In the genomic region with DNA sequence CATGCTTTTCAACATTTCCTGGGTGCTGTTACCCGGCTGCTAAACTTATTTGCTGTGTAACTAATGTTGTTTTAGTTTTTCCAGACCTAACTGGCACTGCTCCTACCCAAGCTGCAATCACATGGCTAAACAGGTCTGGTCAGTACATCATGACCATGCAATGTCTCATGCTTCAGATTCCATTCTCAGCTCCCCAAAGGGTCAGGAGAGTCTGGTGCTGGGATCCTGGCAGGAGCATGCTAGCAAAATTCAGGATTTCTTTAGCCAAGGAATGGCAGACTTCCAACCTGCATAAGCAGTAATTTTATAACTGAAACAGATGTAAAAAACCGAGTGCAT, we compare ENCODE assay signal across 9 cellular contexts. TPM values are rescaled to one million over a fixed set of nuclear protein-coding genes. Genes with fewer than 3 reads are reported as not detected.
A peak's percentile ranks its signal among the peaks of the same experiment; 100 is the strongest.
DNase-seq lines count a peak whose midpoint lies in the region; ATAC-seq, FAIRE-seq and TF ChIP-seq lines count a peak whose summit lies in the region.
"Had no signal": no experiment of that assay in that cellular context is flagged by ENCODE, and none has a peak within 500 bp of the region (broad histone marks: within the 10 kb centered on the region; RNA-seq: fewer than 3 reads in every experiment).

No MANE protein-coding gene starts in this region.

- H3K4me3 Mint-ChIP-seq in stimulated activated naive B cell treated with anti-CD40 and anti-IgM and Interleukin-4, amounts not matched to agents 10 μg/mL and 1 μg/mL and 100 μg/mL, for 72 hours = no peak overlapping the region
- H3K4me3 Mint-ChIP-seq: central memory CD8-positive, alpha-beta T cell had no signal

- no peaks in the 10 kb centered on the region for H4K20me1 ChIP-seq in Loucy (ENCODE audit: insufficient read depth, low read length, poor library complexity, severe bottlenecking)

- no peaks in the 10 kb centered on the region for H3K79me2 ChIP-seq in Loucy (ENCODE audit: insufficient read depth, low read length)

- H3K9ac ChIP-seq in Loucy (ENCODE audit: low read depth, low read length, poor library complexity, severe bottlenecking) = peak overlapping the region; percentile 20
- H3K9ac ChIP-seq in mucosa of rectum (ENCODE audit: low read depth in 1 of 2, low read length in 2 of 2) = peak overlapping the region; percentile 33 to 42

- peak overlapping the region; percentile 84 for H2AFZ ChIP-seq in Loucy (ENCODE audit: low read length)

- no peak overlapping the region for H3K27ac Mint-ChIP-seq in stimulated activated naive B cell treated with anti-CD40 and anti-IgM and Interleukin-4, amounts not matched to agents 10 μg/mL and 1 μg/mL and 100 μg/mL, for 72 hours

- ATAC-seq in A549 (peak in 1 of 2 experiments; percentile 32; a peak in 1 of 6 replicates), esophagus mucosa (peak; percentile 59), GM21576 (IDR thresholded peaks at IDR 0.05; ENCODE audit: unreplicated experiment) (no peak), GM21786 (IDR thresholded peaks at IDR 0.05; ENCODE audit: unreplicated experiment) (no peak)
- no peak for ATAC-seq in stimulated activated naive B cell treated with anti-CD40 and anti-IgM and Interleukin-4, amounts not matched to agents 10 μg/mL and 1 μg/mL and 100 μg/mL, for 72 hours (replicated peaks)

- no peak for TF ChIP-seq CTCF in A549 (IDR thresholded peaks at IDR 0.05)
- no peak for TF ChIP-seq CTCF in Loucy (conservative IDR thresholded peaks at IDR 0.05; ENCODE audit: low read length)

- peak overlapping the region in 1 of 2 experiments; percentile 53; a peak in 1 of 6 replicates for H3K27ac ChIP-seq in A549
- H3K27ac ChIP-seq in mucosa of rectum (ENCODE audit: low read depth in 2 of 2, low read length in 2 of 2) = peak overlapping the region; percentile 49 to 65

- POLR2A ChIA-PET in A549 (lab: Yijun Ruan, JAX) = no interaction called here

- H3K27me3 Mint-ChIP-seq in stimulated activated naive B cell treated with anti-CD40 and anti-IgM and Interleukin-4, amounts not matched to agents 10 μg/mL and 1 μg/mL and 100 μg/mL, for 72 hours = no peaks in the 10 kb centered on the region
- H3K27me3 Mint-ChIP-seq: central memory CD8-positive, alpha-beta T cell had no signal

- H3K36me3 ChIP-seq in Loucy (ENCODE audit: insufficient read depth, low read length) (no peaks in the 10 kb centered on the region), mucosa of rectum (ENCODE audit: control insufficient read depth in 2 of 2, insufficient read depth in 2 of 2, low read length in 2 of 2) (no peaks in the 10 kb centered on the region)

- CTCF ChIA-PET in A549 (lab: Yijun Ruan, JAX) = interaction anchor here (0.6 to 2.3 kb wide), 7 partner anchors 11 to 1292 kb away, joined by 3 to 12 read pairs (median 3); no protein-coding TSS in a partner anchor

- H3K9me3 ChIP-seq in A549 (no peaks in the 10 kb centered on the region), Loucy (ENCODE audit: insufficient read depth, low read depth, low read length) (no peaks in the 10 kb centered on the region), mucosa of rectum (ENCODE audit: control insufficient read depth in 2 of 2, low read length in 2 of 2) (no peaks in the 10 kb centered on the region)

- TF ChIP-seq POLR2A in A549 (IDR thresholded peaks at IDR 0.05; ENCODE audit: low read length) = no peak

- H3K4me1 ChIP-seq in A549 (peaks cover 5% of the 10 kb centered on the region; the same call in 2 of the 3 replicates), Loucy (ENCODE audit: insufficient read depth, low read length, poor library complexity, severe bottlenecking) (peaks cover 9% of the 10 kb centered on the region), mucosa of rectum (ENCODE audit: control insufficient read depth in 2 of 2, insufficient read depth in 2 of 2, low read length in 2 of 2) (peaks cover 13 to 27% of the 10 kb centered on the region in 2 donors)

- H3K36me3 Mint-ChIP-seq in stimulated activated naive B cell treated with anti-CD40 and anti-IgM and Interleukin-4, amounts not matched to agents 10 μg/mL and 1 μg/mL and 100 μg/mL, for 72 hours = peaks cover 10 to 31% of the 10 kb centered on the region in 2 donors

- peaks cover 34 to 48% of the 10 kb centered on the region in 2 donors for H3K4me1 Mint-ChIP-seq in stimulated activated naive B cell treated with anti-CD40 and anti-IgM and Interleukin-4, amounts not matched to agents 10 μg/mL and 1 μg/mL and 100 μg/mL, for 72 hours

- no peak for DNase-seq in A549 (ENCODE audit: low read depth in 1 of 2, low spot score in 1 of 2)
- DNase-seq in stimulated activated naive B cell treated with anti-CD40 and anti-IgM and Interleukin-4, amounts not matched to agents 10 μg/mL and 1 μg/mL and 100 μg/mL, for 72 hours = no peak
- no peak for DNase-seq in T-helper 2 cell

- TF ChIP-seq EP300 in A549 (IDR thresholded peaks at IDR 0.05) = no peak

- no peaks in the 10 kb centered on the region for H3K9me3 Mint-ChIP-seq in stimulated activated naive B cell treated with anti-CD40 and anti-IgM and Interleukin-4, amounts not matched to agents 10 μg/mL and 1 μg/mL and 100 μg/mL, for 72 hours
- H3K9me3 Mint-ChIP-seq: central memory CD8-positive, alpha-beta T cell had no signal

- H3F3A ChIP-seq in Loucy (ENCODE audit: low read depth) = no peaks in the 10 kb centered on the region

- H3K4me2 ChIP-seq in A549 (peak overlapping the region; percentile 32; the same call in 2 of the 3 replicates), Loucy (ENCODE audit: low read depth, low read length, poor library complexity, severe bottlenecking) (peak overlapping the region; percentile 39)

- H3K27me3 ChIP-seq in Loucy (ENCODE audit: insufficient read depth, low read length, poor library complexity, severe bottlenecking) (no peaks in the 10 kb centered on the region), mucosa of rectum (ENCODE audit: control insufficient read depth in 2 of 2, insufficient read depth in 2 of 2, low read length in 2 of 2) (peaks cover 0 to 2% of the 10 kb centered on the region in 2 donors)

- WGBS in A549 (ENCODE audit: missing lambda C conversion rate) = 48% methylated on average over 2 of the region's 2 CpGs

- no peak for FAIRE-seq in A549 (lab: Jason Lieb, UNC)

- H3K4me3 ChIP-seq in A549 (no peak overlapping the region), Loucy (ENCODE audit: low read length, poor library complexity, severe bottlenecking) (no peak overlapping the region), mucosa of rectum (ENCODE audit: low read length in 2 of 2) (peak overlapping the region in 1 of 2 donors; percentile 53)

- TF ChIP-seq RAD21 in A549 (conservative IDR thresholded peaks at IDR 0.05 in 1 of 2, IDR thresholded peaks at IDR 0.05 in 1 of 2) = no peak

- H3K9me2 ChIP-seq in Loucy (replicated peaks; ENCODE audit: low read depth, low read length) = no peaks in the 10 kb centered on the region

TF ChIP-seq in A549, 52 proteins besides CTCF, POLR2A, EP300 and RAD21:
- TF ChIP-seq, protein P1, sequence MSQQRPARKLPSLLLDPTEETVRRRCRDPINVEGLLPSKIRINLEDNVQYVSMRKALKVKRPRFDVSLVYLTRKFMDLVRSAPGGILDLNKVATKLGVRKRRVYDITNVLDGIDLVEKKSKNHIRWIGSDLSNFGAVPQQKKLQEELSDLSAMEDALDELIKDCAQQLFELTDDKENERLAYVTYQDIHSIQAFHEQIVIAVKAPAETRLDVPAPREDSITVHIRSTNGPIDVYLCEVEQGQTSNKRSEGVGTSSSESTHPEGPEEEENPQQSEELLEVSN (IDR thresholded peaks at IDR 0.05; ENCODE audit: borderline replicate concordance, low read depth) = no peak

RNA-seq across cellular contexts. Expression of a gene that starts 12.6 kb away (rescaled TPM):
- polyA plus RNA-seq in A549 (2011; rRNA removed) (19.1 and 28.4 TPM in 2 replicates), A549 (2017; fragmentation: RNase III; extraction: RNeasy Plus Mini Kit Qiagen cat#74134 plus additional on column Dnase treatment) (22.9 to 25.6 TPM (median 24.3 TPM) in 3 replicates)
- 8.8 and 9.9 TPM in 2 replicates for polyA plus RNA-seq in A549 (2012; cell fraction: cytosol; rRNA removed)
- polyA plus RNA-seq in A549 (2012; cell fraction: nucleus; rRNA removed) = 3.2 and 5.8 TPM in 2 replicates
- 3.1 and 3.4 TPM in 2 replicates for polyA minus RNA-seq in A549 (2011; rRNA and poly(A)+ RNA removed)
- total RNA-seq in esophagus mucosa = 16.5 TPM
